Comparison of ENCODE assay signal across 12 cellular contexts in the genomic region with DNA sequence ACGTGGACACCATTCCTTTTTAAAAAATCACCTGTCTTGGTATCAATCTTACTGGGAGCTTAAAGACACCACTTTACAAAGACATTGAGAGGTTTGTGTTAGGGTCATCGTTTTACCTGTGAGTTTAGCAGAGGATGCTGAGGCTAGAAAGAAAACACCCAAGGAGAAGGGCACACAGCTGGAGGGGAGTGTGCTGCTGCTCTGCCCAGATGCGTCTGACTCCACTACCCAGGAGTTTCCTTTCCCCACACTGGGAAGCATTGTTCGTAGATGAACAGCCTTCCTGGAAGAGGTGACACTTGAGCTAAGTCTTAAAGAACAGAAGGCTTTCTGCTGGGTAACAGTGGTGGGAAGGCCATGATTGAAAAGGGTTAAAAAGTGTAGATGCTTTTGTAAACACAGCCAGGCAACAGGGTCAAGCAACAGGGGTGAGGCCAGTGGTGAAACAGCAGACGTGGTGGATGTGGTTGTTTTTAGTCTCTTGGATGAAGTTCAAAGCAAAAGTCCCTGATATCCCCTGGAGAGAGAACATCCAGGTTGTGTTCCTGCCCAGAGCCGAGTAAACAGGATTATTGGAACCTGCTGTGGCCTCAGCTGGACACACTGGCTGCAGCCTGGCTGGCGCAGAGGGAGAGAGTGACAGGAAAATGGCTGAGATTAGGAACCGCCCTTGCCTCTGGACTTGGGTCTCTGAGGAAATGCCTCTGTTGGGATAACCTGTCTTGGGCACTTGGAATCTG.
DNase-seq lines count a peak whose midpoint lies in the region; ATAC-seq and TF ChIP-seq lines count a peak whose summit lies in the region.
"Had no signal": no experiment of that assay in that cellular context is flagged by ENCODE, and none has a peak within 500 bp of the region (broad histone marks: within the 10 kb centered on the region; RNA-seq: fewer than 3 reads in every experiment).

No MANE protein-coding gene starts in this region.

- TF ChIP-seq CTCF in WTC11 (IDR thresholded peaks at IDR 0.05) (no peak), hepatocyte (IDR thresholded peaks at IDR 0.05; ENCODE audit: poor library complexity) (no peak)

- H3K79me2 ChIP-seq in hepatocyte = no peaks in the 10 kb centered on the region

- no peaks in the 10 kb centered on the region for H3K36me3 Mint-ChIP-seq in WTC11
- H3K36me3 Mint-ChIP-seq in naive thymus-derived CD8-positive, alpha-beta T cell = no peaks in the 10 kb centered on the region
- H3K36me3 Mint-ChIP-seq: naive B cell had no signal

- POLR2A ChIA-PET in WTC11 (lab: Charles Lee) = no interaction called here
- POLR2A ChIA-PET in naive thymus-derived CD8-positive, alpha-beta T cell (lab: Charles Lee) = no interaction called here

- H3K27me3 Mint-ChIP-seq in WTC11 (ENCODE audit: low read depth) = no peaks in the 10 kb centered on the region; the same call in 1 of the 2 replicates
- no peaks in the 10 kb centered on the region for H3K27me3 Mint-ChIP-seq in naive thymus-derived CD8-positive, alpha-beta T cell
- H3K27me3 Mint-ChIP-seq: naive B cell had no signal

- DNase-seq in NCI-H1417 (lab: John Stamatoyannopoulos, UW) = peak in 2 of 3 experiments; percentile 54 to 86
- DNase-seq in NCI-H1417 treated with DMSO at 0.1 percent for 48 hours (lab: John Stamatoyannopoulos, UW) = no peak
- no peak for DNase-seq in WTC11 (ENCODE audit: low spot score)
- DNase-seq in hepatocyte (ENCODE audit: low spot score) = peak; percentile 28
- peak; percentile 80 for DNase-seq in smooth muscle cell of the brain vasculature (ENCODE audit: low read depth, low spot score)
- no peak for DNase-seq in naive thymus-derived CD8-positive, alpha-beta T cell
- DNase-seq in cerebellar cortex (ENCODE audit: low spot score) = no peak
- DNase-seq: cerebellar nuclear complex; naive B cell; OCI-M1; stimulated activated CD4-positive, alpha-beta T cell treated with anti-CD3 and anti-CD28 coated beads, Interleukin-2, amount 100 ng/mL, for 24 hours had no signal

- H3K4me1 ChIP-seq in hepatocyte (ENCODE audit: insufficient read depth) = peaks cover 28% of the 10 kb centered on the region

- H4K20me1 ChIP-seq in hepatocyte (ENCODE audit: insufficient read depth, poor library complexity, severe bottlenecking) = no peaks in the 10 kb centered on the region

- no peak overlapping the region for H3K4me3 Mint-ChIP-seq in WTC11
- no peak overlapping the region for H3K4me3 Mint-ChIP-seq in naive thymus-derived CD8-positive, alpha-beta T cell
- H3K4me3 Mint-ChIP-seq: naive B cell had no signal

- ATAC-seq in WTC11 = peak; percentile 58
- no peak for ATAC-seq in naive thymus-derived CD8-positive, alpha-beta T cell
- ATAC-seq in GM21737 (IDR thresholded peaks at IDR 0.05; ENCODE audit: unreplicated experiment) = no peak

- peak overlapping the region; percentile 39 for H3K27ac ChIP-seq in hepatocyte

- no peak overlapping the region for H3K4me3 ChIP-seq in hepatocyte

- H3K4me1 Mint-ChIP-seq in WTC11 = peaks cover 35% of the 10 kb centered on the region
- peaks cover 7 to 40% (median 30%) of the 10 kb centered on the region in 4 donors for H3K4me1 Mint-ChIP-seq in naive thymus-derived CD8-positive, alpha-beta T cell

- no peaks in the 10 kb centered on the region for H3K9me3 Mint-ChIP-seq in WTC11
- H3K9me3 Mint-ChIP-seq in naive thymus-derived CD8-positive, alpha-beta T cell = no peaks in the 10 kb centered on the region
- H3K9me3 Mint-ChIP-seq: naive B cell had no signal

- peak overlapping the region; percentile 45; the same call in 1 of the 2 replicates for H3K27ac Mint-ChIP-seq in WTC11
- H3K27ac Mint-ChIP-seq in naive thymus-derived CD8-positive, alpha-beta T cell = peak overlapping the region in 1 of 10 donors; percentile 13

- H3K36me3 ChIP-seq in hepatocyte (replicated peaks; ENCODE audit: insufficient read depth, low read depth) = no peaks in the 10 kb centered on the region

- 49% methylated on average over 8 of the region's 8 CpGs for WGBS in hepatocyte (ENCODE audit: low lambda C conversion rate, missing lambda C conversion rate)

- no peaks in the 10 kb centered on the region for H3K9me3 ChIP-seq in hepatocyte (ENCODE audit: low read depth)

- H3K4me2 ChIP-seq in hepatocyte = peak overlapping the region; percentile 27

- H2AFZ ChIP-seq in hepatocyte = no peak overlapping the region

- no peaks in the 10 kb centered on the region for H3K9me2 ChIP-seq in hepatocyte (replicated peaks; ENCODE audit: insufficient read depth)

- CTCF ChIA-PET in WTC11 (lab: Charles Lee) = interaction anchor here (0.6 to 0.8 kb wide), 2 partner anchors 14 to 39 kb away, joined by 3 read pairs; no protein-coding TSS in a partner anchor

- no peaks in the 10 kb centered on the region for H3K27me3 ChIP-seq in hepatocyte

TF ChIP-seq in WTC11, 78 proteins besides CTCF, POLR2A, EP300 and RAD21:
- TF ChIP-seq ZNF138 (CRISPR knock-in tag; conservative IDR thresholded peaks at IDR 0.05) = no peak
- no peak for TF ChIP-seq ZBTB43 (CRISPR knock-in tag; IDR thresholded peaks at IDR 0.05)
- no peak for TF ChIP-seq RORB (CRISPR knock-in tag; IDR thresholded peaks at IDR 0.05)
- TF ChIP-seq ZNF121 (CRISPR knock-in tag; IDR thresholded peaks at IDR 0.05) = no peak
- TF ChIP-seq ETV6 (CRISPR knock-in tag; IDR thresholded peaks at IDR 0.05) = peak; percentile 62; the same call in 1 of the 2 replicates
- TF ChIP-seq ZNF232 (CRISPR knock-in tag; IDR thresholded peaks at IDR 0.05) = no peak
- TF ChIP-seq IRF2 (CRISPR knock-in tag; IDR thresholded peaks at IDR 0.05; ENCODE audit: borderline replicate concordance, low read depth) = no peak
- TF ChIP-seq FOXP4 (CRISPR knock-in tag; IDR thresholded peaks at IDR 0.05) = peak; percentile 60; the same call in 1 of the 2 replicates
- TF ChIP-seq ZNF423 (CRISPR knock-in tag; IDR thresholded peaks at IDR 0.05) = peak; percentile 97

Comparison
In these comparisons a context has a peak if more than half of its experiments do, and no peak if none do; other contexts are left out.
1. DNase-seq: peak in NCI-H1417 (2 of 3), hepatocyte (single experiment) and smooth muscle cell of the brain vasculature (single experiment); none in NCI-H1417 treated with DMSO at 0.1 percent for 48 hours (single experiment), WTC11 (single experiment), naive thymus-derived CD8-positive, alpha-beta T cell (0 of 10) and cerebellar cortex (single experiment).